Comparison of ENCODE assay signal across 13 cellular contexts in the genomic region with DNA sequence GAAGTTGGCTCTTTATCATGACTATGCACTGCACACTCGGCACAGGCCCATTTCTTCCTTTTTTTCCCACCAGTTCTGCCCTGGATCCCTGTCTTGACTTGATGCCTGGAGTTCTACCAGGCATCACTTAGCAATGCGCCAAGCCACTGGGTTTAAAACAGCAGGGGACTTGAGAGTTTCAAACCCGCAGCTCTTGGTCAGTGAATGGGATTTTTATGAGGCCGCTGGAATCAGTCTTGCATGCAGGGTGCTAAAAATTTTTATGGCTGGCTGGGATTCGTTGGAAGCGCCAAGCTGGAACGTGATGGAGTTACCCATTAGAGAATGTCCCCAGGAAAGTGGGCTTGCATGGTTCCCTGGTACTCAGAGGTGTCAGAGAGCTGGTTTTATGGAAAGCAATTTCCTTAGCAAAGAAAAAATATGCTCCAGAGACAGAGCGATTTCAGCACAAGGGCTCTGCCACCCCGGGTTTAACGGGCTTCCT.
"Had no signal": no experiment of that assay in that cellular context is flagged by ENCODE, and none has a peak within 500 bp of the region (broad histone marks: within the 10 kb centered on the region; RNA-seq: fewer than 3 reads in every experiment).

No MANE protein-coding gene starts in this region.

- DNase-seq: activated CD4-positive, alpha-beta memory T cell treated with anti-CD3 and anti-CD28 coated beads for 36 hours; activated effector memory CD4-positive, alpha-beta T cell treated with anti-CD3 and anti-CD28 coated beads, Interleukin-2, amount 50 U/mL, for 16 hours; activated T-cell treated with anti-CD3 and anti-CD28 coated beads, Interleukin-2, amount 50 U/mL, for 4 hours; amygdala; glutamatergic neuron; pancreas; retina; tibial artery had no signal

- ATAC-seq: activated T-cell treated with anti-CD3 and anti-CD28 coated beads, Interleukin-2, amount 50 U/mL, for 4 hours; esophagus mucosa; pancreas had no signal

- H3K4me3 ChIP-seq: breast epithelium, dorsolateral prefrontal cortex, neural progenitor cell, pancreas, skin epidermis, tibial artery had no signal
